ENCODE assay signal across 29 cellular contexts in the genomic region with DNA sequence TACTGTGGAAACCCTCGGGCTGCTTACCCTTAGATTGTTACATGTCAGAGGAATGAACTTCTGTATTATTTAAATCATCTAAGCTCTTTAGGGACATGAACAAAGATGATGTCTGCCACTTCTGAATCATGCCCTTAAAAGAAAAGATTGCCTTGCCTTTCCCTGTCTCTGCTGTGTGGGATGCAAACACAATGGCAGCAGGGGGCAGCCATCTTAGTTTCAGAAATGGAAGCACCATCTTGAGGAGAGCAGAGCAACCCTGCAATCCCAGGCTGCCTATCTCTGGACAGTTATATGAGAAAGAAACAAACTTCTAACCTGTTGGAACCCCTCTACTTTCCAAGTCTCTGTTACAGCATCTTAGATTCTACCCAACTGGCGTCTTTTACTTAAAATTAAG. TPM values are rescaled to one million over a fixed set of nuclear protein-coding genes. Genes with fewer than 3 reads are reported as not detected.
"Had no signal": no experiment of that assay in that cellular context is flagged by ENCODE, and none has a peak within 500 bp of the region (broad histone marks: within the 10 kb centered on the region; RNA-seq: fewer than 3 reads in every experiment).

No MANE protein-coding gene starts in this region.

- H3K27me3 ChIP-seq: esophagus muscularis mucosa, gastroesophageal sphincter, heart left ventricle, right atrium auricular region, sigmoid colon, stomach, thyroid gland, vagina had no signal

- H3K4me3 ChIP-seq: esophagus muscularis mucosa, gastroesophageal sphincter, heart left ventricle, left lung, mucosa of descending colon, prostate gland, right atrium auricular region, sigmoid colon, stomach, thyroid gland, vagina had no signal

- H3K27ac ChIP-seq: esophagus muscularis mucosa, foreskin keratinocyte, gastroesophageal sphincter, heart left ventricle, left lung, prostate gland, right atrium auricular region, sigmoid colon, stomach, thyroid gland, vagina had no signal

- FAIRE-seq: endothelial cell of umbilical vein, islet of Langerhans had no signal

- H3K4me1 ChIP-seq: esophagus muscularis mucosa, foreskin keratinocyte, gastroesophageal sphincter, heart left ventricle, left lung, prostate gland, right atrium auricular region, sigmoid colon, stomach, thyroid gland, vagina had no signal

- DNase-seq: dermis blood vessel endothelial cell; effector memory CD4-positive, alpha-beta T cell; foreskin keratinocyte; heart left ventricle; hippocampal formation; left cardiac atrium; left lung; mesenchymal stem cell; mucosa of descending colon; naive B cell; nucleus accumbens; sigmoid colon; stimulated activated CD4-positive, alpha-beta T cell treated with anti-CD3 and anti-CD28 coated beads, Interleukin-2, amount 100 ng/mL, for 24 hours; stimulated activated CD4-positive, alpha-beta T cell treated with anti-CD3 and anti-CD28 coated beads, Interleukin-4, amount 100 ng/mL, for 24 hours; stimulated activated naive CD4-positive, alpha-beta T cell treated with Interleukin-2 at 50 U/mL for 16 hours; stomach; thyroid gland; trophoblast cell had no signal

- H3K36me3 ChIP-seq: esophagus muscularis mucosa, gastroesophageal sphincter, heart left ventricle, left lung, prostate gland, right atrium auricular region, sigmoid colon, stomach, thyroid gland, vagina had no signal

- ATAC-seq: foreskin keratinocyte; gastroesophageal sphincter; heart left ventricle; left cardiac atrium; left lung; mucosa of descending colon; natural killer cell treated with Interleukin-12 subunit alpha and Interleukin-12 subunit beta and Interleukin-15 and Interleukin-18, amount 100 ng/mL, for 72 hours; stimulated activated effector memory CD8-positive, alpha-beta T cell treated with anti-CD3 and anti-CD28 coated beads, Interleukin-12 subunit alpha, Interleukin-12 subunit beta, amount 100 ng/mL, for 72 hours had no signal

- H3K9me3 ChIP-seq: esophagus muscularis mucosa, gastroesophageal sphincter, left lung, mucosa of descending colon, prostate gland, right atrium auricular region, sigmoid colon, stomach, thyroid gland, vagina had no signal

RNA-seq across cellular contexts. Expression of gene HLF, which starts 16.7 kb away (rescaled TPM):
- total RNA-seq: dermis blood vessel endothelial cell, endothelial cell of umbilical vein, lung microvascular endothelial cell, neural crest cell had no signal
- polyA plus RNA-seq: endothelial cell of umbilical vein, foreskin keratinocyte had no signal
